In the genomic region with DNA sequence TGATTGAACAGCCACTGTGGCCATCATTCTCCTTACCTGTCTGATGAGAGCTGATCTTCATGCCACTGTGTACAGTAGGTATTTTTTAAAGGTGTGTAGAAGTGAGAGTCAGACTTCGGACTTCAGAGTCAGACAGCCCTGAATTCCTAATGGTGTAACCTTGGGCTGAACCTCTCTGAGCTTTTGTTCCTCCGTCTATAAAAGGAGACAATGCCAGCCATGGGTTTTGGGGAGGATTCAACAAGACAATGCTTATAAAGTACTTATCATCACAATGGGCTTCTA, we compare ENCODE assay signal across 1 cellular context.
TF ChIP-seq lines count a peak whose summit lies in the region.

No MANE protein-coding gene starts in this region.

TF ChIP-seq in WTC11, 78 proteins besides CTCF, POLR2A, EP300 and RAD21 (continued from another document):
- no peak for TF ChIP-seq PRDM15 (CRISPR knock-in tag; IDR thresholded peaks at IDR 0.05)
- no peak for TF ChIP-seq NFYB (CRISPR knock-in tag; conservative IDR thresholded peaks at IDR 0.05; ENCODE audit: low read depth)
- no peak for TF ChIP-seq ZMAT4 (CRISPR knock-in tag; IDR thresholded peaks at IDR 0.05)
- no peak for TF ChIP-seq NR3C1 (CRISPR knock-in tag; conservative IDR thresholded peaks at IDR 0.05; ENCODE audit: low read depth)
- no peak for TF ChIP-seq ZNF232 (CRISPR knock-in tag; IDR thresholded peaks at IDR 0.05)
- TF ChIP-seq ZNF512 (CRISPR knock-in tag; IDR thresholded peaks at IDR 0.05; ENCODE audit: borderline replicate concordance), result no peak
- TF ChIP-seq KAT7 (CRISPR knock-in tag; IDR thresholded peaks at IDR 0.05; ENCODE audit: borderline replicate concordance), result no peak
- no peak for TF ChIP-seq FOXP1 (CRISPR knock-in tag; IDR thresholded peaks at IDR 0.05; ENCODE audit: borderline replicate concordance)
- TF ChIP-seq ZNF532 (CRISPR knock-in tag; IDR thresholded peaks at IDR 0.05; ENCODE audit: borderline replicate concordance), result no peak
- no peak for TF ChIP-seq RORB (CRISPR knock-in tag; IDR thresholded peaks at IDR 0.05)
- TF ChIP-seq, protein P1, sequence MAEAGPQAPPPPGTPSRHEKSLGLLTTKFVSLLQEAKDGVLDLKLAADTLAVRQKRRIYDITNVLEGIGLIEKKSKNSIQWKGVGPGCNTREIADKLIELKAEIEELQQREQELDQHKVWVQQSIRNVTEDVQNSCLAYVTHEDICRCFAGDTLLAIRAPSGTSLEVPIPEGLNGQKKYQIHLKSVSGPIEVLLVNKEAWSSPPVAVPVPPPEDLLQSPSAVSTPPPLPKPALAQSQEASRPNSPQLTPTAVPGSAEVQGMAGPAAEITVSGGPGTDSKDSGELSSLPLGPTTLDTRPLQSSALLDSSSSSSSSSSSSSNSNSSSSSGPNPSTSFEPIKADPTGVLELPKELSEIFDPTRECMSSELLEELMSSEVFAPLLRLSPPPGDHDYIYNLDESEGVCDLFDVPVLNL (CRISPR knock-in tag; IDR thresholded peaks at IDR 0.05; ENCODE audit: borderline replicate concordance, low read depth), result no peak
- no peak for TF ChIP-seq ATF2 (CRISPR knock-in tag; IDR thresholded peaks at IDR 0.05; ENCODE audit: borderline replicate concordance, low read depth)
